Comparison of ENCODE assay signal across 17 cellular contexts in genomic region chr17:81287155-81287554, GRCh38. TPM values are rescaled to one million over a fixed set of nuclear protein-coding genes. Genes with fewer than 3 reads are reported as not detected.
DNase-seq lines count a peak whose midpoint lies in the region; ATAC-seq and TF ChIP-seq lines count a peak whose summit lies in the region.
"Had no signal": no experiment of that assay in that cellular context is flagged by ENCODE, and none has a peak within 500 bp of the region (broad histone marks: within the 10 kb centered on the region; RNA-seq: fewer than 3 reads in every experiment).

No MANE protein-coding gene starts in this region.

- no peak overlapping the region for H2BK5ac ChIP-seq in mesenchymal stem cell (ENCODE audit: low read depth, low read length, poor library complexity, severe bottlenecking)

- H3K14ac ChIP-seq in mesenchymal stem cell (ENCODE audit: low read length in 2 of 2), result no peak overlapping the region

- no peak overlapping the region for H3K23ac ChIP-seq in mesenchymal stem cell (ENCODE audit: low read length in 2 of 2)

- DNase-seq in activated naive CD4-positive, alpha-beta T cell treated with anti-CD3 and anti-CD28 coated beads, Interleukin-2, amount 10 ng/mL, durations not matched to agents 7 days and 5 days, result no peak
- DNase-seq in activated naive CD4-positive, alpha-beta T cell (lab: John Stamatoyannopoulos, UW), result no peak
- DNase-seq in WTC11 (ENCODE audit: low spot score) (no peak), immature natural killer cell (peak in 1 of 3 donors; percentile 36), NCI-H1694 (lab: John Stamatoyannopoulos, UW) (no peak), tibial artery (no peak), mesenchymal stem cell (no peak)
- no peak for DNase-seq in stimulated activated naive B cell treated with anti-CD40 and anti-IgM and Interleukin-4, amounts not matched to agents 10 μg/mL and 1 μg/mL and 100 μg/mL, for 72 hours
- DNase-seq: aorta; NCI-H1694 treated with DMSO at 0.1 percent for 48 hours; NCI-H524 treated with DMSO at 0.1 percent for 48 hours; SK-N-SH; stimulated activated CD4-positive, alpha-beta T cell treated with anti-CD3 and anti-CD28 coated beads, Interleukin-1b, Interleukin-23, amount 100 ng/mL, for 48 hours; transverse colon had no signal

- H3K36me3 Mint-ChIP-seq in activated naive CD4-positive, alpha-beta T cell treated with anti-CD3 and anti-CD28 coated beads, Interleukin-2, amount 10 ng/mL, durations not matched to agents 7 days and 5 days, result peaks cover 39% of the 10 kb centered on the region
- H3K36me3 Mint-ChIP-seq in WTC11 (peaks cover 7% of the 10 kb centered on the region; the same call in 1 of the 2 replicates), immature natural killer cell (peaks cover 3 to 6% (median 4%) of the 10 kb centered on the region in 3 donors)
- H3K36me3 Mint-ChIP-seq in stimulated activated naive B cell treated with anti-CD40 and anti-IgM and Interleukin-4, amounts not matched to agents 10 μg/mL and 1 μg/mL and 100 μg/mL, for 72 hours, result peaks cover 33 to 42% of the 10 kb centered on the region in 2 donors

- CTCF ChIA-PET in activated naive CD4-positive, alpha-beta T cell treated with anti-CD3 and anti-CD28 coated beads, Interleukin-2, amount 10 ng/mL, durations not matched to agents 7 days and 5 days (lab: Charles Lee), result no interaction called here
- CTCF ChIA-PET in WTC11 (lab: Charles Lee), result interaction anchor here (0.9 to 1.5 kb wide), 3 partner anchors 8 to 78 kb away, joined by 3 to 4 read pairs (median 3); partner anchors contain the start of gene SLC38A10

- no peak overlapping the region for H4K8ac ChIP-seq in mesenchymal stem cell (ENCODE audit: low read length)

- H2BK120ac ChIP-seq in mesenchymal stem cell (ENCODE audit: low read depth, low read length), result no peak overlapping the region

- peaks cover 54% of the 10 kb centered on the region for H3K79me1 ChIP-seq in mesenchymal stem cell (replicated peaks; ENCODE audit: low read length, poor library complexity, severe bottlenecking)

- no peak overlapping the region for H3K9ac ChIP-seq in mesenchymal stem cell (ENCODE audit: low read length)
- H3K9ac ChIP-seq: SK-N-SH had no signal

- H2AFZ ChIP-seq in mesenchymal stem cell (ENCODE audit: low read depth, low read length), result no peak overlapping the region

- H3K4me2 ChIP-seq in mesenchymal stem cell (ENCODE audit: low read length, poor library complexity, severe bottlenecking), result no peak overlapping the region
- H3K4me2 ChIP-seq: SK-N-SH had no signal

- no peak for ATAC-seq in WTC11
- ATAC-seq in stimulated activated naive B cell treated with anti-CD40 and anti-IgM and Interleukin-4, amounts not matched to agents 10 μg/mL and 1 μg/mL and 100 μg/mL, for 72 hours (replicated peaks), result no peak
- ATAC-seq: esophagus mucosa had no signal

- POLR2A ChIA-PET in WTC11 (lab: Charles Lee), result no interaction called here

- H3K4me3 ChIP-seq in tibial artery (no peak overlapping the region), mesenchymal stem cell (ENCODE audit: insufficient read depth in 1 of 2, low read depth in 1 of 2, low read length in 2 of 2) (no peak overlapping the region)
- H3K4me3 ChIP-seq: coronary artery, transverse colon had no signal

- 96% methylated on average over 20 of the region's 20 CpGs for WGBS in mesenchymal stem cell

- no peak overlapping the region for H2BK15ac ChIP-seq in mesenchymal stem cell (ENCODE audit: low read depth, poor library complexity, severe bottlenecking)

- no peak overlapping the region for H2BK12ac ChIP-seq in mesenchymal stem cell (ENCODE audit: low read length in 2 of 2)

- H3K4me1 Mint-ChIP-seq in activated naive CD4-positive, alpha-beta T cell treated with anti-CD3 and anti-CD28 coated beads, Interleukin-2, amount 10 ng/mL, durations not matched to agents 7 days and 5 days, result peaks cover 56% of the 10 kb centered on the region
- H3K4me1 Mint-ChIP-seq in WTC11 (0 out of 2 replicates have a peak, but pooled peaks cover 5% of the 10 kb centered on the region), immature natural killer cell (peaks cover 43 to 57% of the 10 kb centered on the region in 2 donors)
- peaks cover 29 to 47% of the 10 kb centered on the region in 2 donors for H3K4me1 Mint-ChIP-seq in stimulated activated naive B cell treated with anti-CD40 and anti-IgM and Interleukin-4, amounts not matched to agents 10 μg/mL and 1 μg/mL and 100 μg/mL, for 72 hours

- H3K27me3 Mint-ChIP-seq in activated naive CD4-positive, alpha-beta T cell treated with anti-CD3 and anti-CD28 coated beads, Interleukin-2, amount 10 ng/mL, durations not matched to agents 7 days and 5 days, result no peaks in the 10 kb centered on the region
- H3K27me3 Mint-ChIP-seq in WTC11 (ENCODE audit: low read depth) (no peaks in the 10 kb centered on the region), immature natural killer cell (ENCODE audit: low read depth in 3 of 3) (no peaks in the 10 kb centered on the region)
- no peaks in the 10 kb centered on the region for H3K27me3 Mint-ChIP-seq in stimulated activated naive B cell treated with anti-CD40 and anti-IgM and Interleukin-4, amounts not matched to agents 10 μg/mL and 1 μg/mL and 100 μg/mL, for 72 hours

- H3K4ac ChIP-seq in mesenchymal stem cell (ENCODE audit: low read depth in 1 of 2, low read length in 2 of 2), result no peak overlapping the region

- H3K27me3 ChIP-seq in tibial artery (no peaks in the 10 kb centered on the region), mesenchymal stem cell (ENCODE audit: control insufficient read depth in 1 of 2, insufficient read depth in 1 of 2, low read length in 2 of 2) (no peaks in the 10 kb centered on the region)
- H3K27me3 ChIP-seq: transverse colon had no signal

- H3K4me1 ChIP-seq in tibial artery (peaks cover 0 to 25% (median 19%) of the 10 kb centered on the region in 4 donors), mesenchymal stem cell (ENCODE audit: control insufficient read depth, insufficient read depth, low read depth, low read length) (peaks cover 6% of the 10 kb centered on the region)

- H3K36me3 ChIP-seq in tibial artery (peaks cover 0 to 47% (median 44%) of the 10 kb centered on the region in 3 donors), mesenchymal stem cell (ENCODE audit: control insufficient read depth in 1 of 2, insufficient read depth in 2 of 2, low read depth in 1 of 2, low read length in 2 of 2) (peaks cover 28 to 62% of the 10 kb centered on the region in 2 experiments)

- no peak overlapping the region for H3K18ac ChIP-seq in mesenchymal stem cell (ENCODE audit: low read depth in 1 of 2, low read length in 2 of 2)

- H3K4me3 Mint-ChIP-seq in activated naive CD4-positive, alpha-beta T cell treated with anti-CD3 and anti-CD28 coated beads, Interleukin-2, amount 10 ng/mL, durations not matched to agents 7 days and 5 days, result no peak overlapping the region
- H3K4me3 Mint-ChIP-seq in WTC11 (no peak overlapping the region), immature natural killer cell (peak overlapping the region; percentile 18 to 91 (median 40))
- no peak overlapping the region for H3K4me3 Mint-ChIP-seq in stimulated activated naive B cell treated with anti-CD40 and anti-IgM and Interleukin-4, amounts not matched to agents 10 μg/mL and 1 μg/mL and 100 μg/mL, for 72 hours

- peak overlapping the region; percentile 68 for H3K27ac Mint-ChIP-seq in activated naive CD4-positive, alpha-beta T cell treated with anti-CD3 and anti-CD28 coated beads, Interleukin-2, amount 10 ng/mL, durations not matched to agents 7 days and 5 days
- H3K27ac Mint-ChIP-seq in WTC11, result peak overlapping the region; percentile 44; the same call in 1 of the 2 replicates
- H3K27ac Mint-ChIP-seq in immature natural killer cell, result peak overlapping the region; percentile 61 to 92 (median 89)
- peak overlapping the region; percentile 86 for H3K27ac Mint-ChIP-seq in stimulated activated naive B cell treated with anti-CD40 and anti-IgM and Interleukin-4, amounts not matched to agents 10 μg/mL and 1 μg/mL and 100 μg/mL, for 72 hours

- no peaks in the 10 kb centered on the region for H3K9me3 Mint-ChIP-seq in activated naive CD4-positive, alpha-beta T cell treated with anti-CD3 and anti-CD28 coated beads, Interleukin-2, amount 10 ng/mL, durations not matched to agents 7 days and 5 days
- no peaks in the 10 kb centered on the region for H3K9me3 Mint-ChIP-seq in WTC11
- H3K9me3 Mint-ChIP-seq in immature natural killer cell, result no peaks in the 10 kb centered on the region
- no peaks in the 10 kb centered on the region for H3K9me3 Mint-ChIP-seq in stimulated activated naive B cell treated with anti-CD40 and anti-IgM and Interleukin-4, amounts not matched to agents 10 μg/mL and 1 μg/mL and 100 μg/mL, for 72 hours

- no peak overlapping the region for H2AK5ac ChIP-seq in mesenchymal stem cell (ENCODE audit: low read length, severe bottlenecking)

- intact Hi-C loops in tibial artery (cut with DNase I; ENCODE audit: low total_unique reads), result no loop called here

- no peaks in the 10 kb centered on the region for H3K9me3 ChIP-seq in tibial artery
- no peaks in the 10 kb centered on the region for H3K9me3 ChIP-seq in mesenchymal stem cell (ENCODE audit: control insufficient read depth, low read length)
- H3K9me3 ChIP-seq: SK-N-SH, transverse colon had no signal

- H4K91ac ChIP-seq in mesenchymal stem cell (ENCODE audit: low read length), result no peak overlapping the region

- H3K27ac ChIP-seq in tibial artery (no peak overlapping the region), mesenchymal stem cell (ENCODE audit: low read length, poor library complexity, severe bottlenecking) (no peak overlapping the region)
- H3K27ac ChIP-seq: VCaP had no signal

- TF ChIP-seq CTCF in WTC11 (IDR thresholded peaks at IDR 0.05), result no peak
- no peak for TF ChIP-seq CTCF in tibial artery (IDR thresholded peaks at IDR 0.05)

TF ChIP-seq in WTC11, 78 proteins besides CTCF, POLR2A, EP300 and RAD21 (continues in another document):
- TF ChIP-seq ZNF232 (CRISPR knock-in tag; IDR thresholded peaks at IDR 0.05), result no peak
- TF ChIP-seq NFYB (CRISPR knock-in tag; conservative IDR thresholded peaks at IDR 0.05; ENCODE audit: low read depth), result no peak
- TF ChIP-seq SMAD3 (CRISPR knock-in tag; IDR thresholded peaks at IDR 0.05; ENCODE audit: borderline replicate concordance), result no peak

RNA-seq across cellular contexts. Expression of gene SLC38A10, which starts 8.0 kb away (rescaled TPM):
- 47.0 to 62.4 TPM (median 53.9 TPM) in 3 replicates for total RNA-seq in WTC11 (2021)
- polyA plus RNA-seq in immature natural killer cell, result 10 to 100 TPM; 46.8 to 98.7 (median 46.8) TPM
- 54.5 TPM for polyA plus RNA-seq in mesenchymal stem cell (2013, experiment 1 of 2)
- 52.5 TPM for polyA plus RNA-seq in mesenchymal stem cell (2013, experiment 2 of 2)

RNA-seq across cellular contexts. Expression of gene NDUFAF8, which starts 48.0 kb away (rescaled TPM):
- total RNA-seq in WTC11 (2021), result 58.6 to 73.0 TPM (median 59.9 TPM) in 3 replicates
- polyA plus RNA-seq in immature natural killer cell, result 100 to 1,000 TPM in 1 of 3 donors, 10 to 100 TPM in 2; 61.2 to 121 (median 67.8) TPM
- 206 TPM for polyA plus RNA-seq in mesenchymal stem cell (2013, experiment 1 of 2)
- 215 TPM for polyA plus RNA-seq in mesenchymal stem cell (2013, experiment 2 of 2)

RNA-seq across cellular contexts. Expression of gene TEPSIN, which starts 48.3 kb away (rescaled TPM):
- total RNA-seq in WTC11 (2021), result 32.2 to 40.7 TPM (median 35.4 TPM) in 3 replicates
- polyA plus RNA-seq in immature natural killer cell, result 1 to 10 TPM; 1.6 to 7.3 (median 5.0) TPM
- polyA plus RNA-seq in mesenchymal stem cell (2013, experiment 1 of 2), result 17.7 TPM
- 18.9 TPM for polyA plus RNA-seq in mesenchymal stem cell (2013, experiment 2 of 2)

Comparison
In these comparisons a context has a peak if more than half of its experiments do, and no peak if none do; other contexts are left out.
1. H3K4me3 Mint-ChIP-seq: peak in immature natural killer cell (5 of 5); none in activated naive CD4-positive, alpha-beta T cell treated with anti-CD3 and anti-CD28 coated beads, Interleukin-2, amount 10 ng/mL, durations not matched to agents 7 days and 5 days (single experiment), WTC11 (single experiment) and stimulated activated naive B cell treated with anti-CD40 and anti-IgM and Interleukin-4, amounts not matched to agents 10 μg/mL and 1 μg/mL and 100 μg/mL, for 72 hours (0 of 2).
2. Peak in every context shown above with its lines, with median percentiles within 50 percentile points of each other: H3K27ac Mint-ChIP-seq.